In genomic region chr6:138491020-138491419, GRCh38 we compare ENCODE assay signal across 28 cellular contexts. TPM values are rescaled to one million over a fixed set of nuclear protein-coding genes. Genes with fewer than 3 reads are reported as not detected.
A peak's percentile ranks its signal among the peaks of the same experiment; 100 is the strongest.
DNase-seq lines count a peak whose midpoint lies in the region; FAIRE-seq and TF ChIP-seq lines count a peak whose summit lies in the region.
"Had no signal": no experiment of that assay in that cellular context is flagged by ENCODE, and none has a peak within 500 bp of the region (broad histone marks: within the 10 kb centered on the region; RNA-seq: fewer than 3 reads in every experiment).

No MANE protein-coding gene starts in this region.

- DNase-seq in NCI-H1092 treated with DMSO at 0.1 percent for 48 hours (lab: John Stamatoyannopoulos, UW) (peak; percentile 19), NCI-H1092 (lab: John Stamatoyannopoulos, UW) (no peak), hepatocyte (ENCODE audit: low spot score) (no peak), DMS153 (lab: John Stamatoyannopoulos, UW) (no peak), urothelium cell line (ENCODE audit: low spot score) (no peak), endothelial cell (ENCODE audit: low spot score) (no peak)
- DNase-seq: activated CD8-positive, alpha-beta T cell treated with anti-CD3 and anti-CD28 coated beads for 36 hours; activated naive CD4-positive, alpha-beta T cell treated with anti-CD3 and anti-CD28 coated beads, Interleukin-2, amount 50 U/mL, for 16 hours; AML-193; amygdala; CD8-positive, alpha-beta T cell; GDM1; H9; naive thymus-derived CD4-positive, alpha-beta T cell; NCI-H82; retina; RPMI8226; stimulated activated CD4-positive, alpha-beta T cell treated with anti-CD3 and anti-CD28 coated beads, Interleukin-1b, Interleukin-23, amount 100 ng/mL, for 48 hours; stomach; tibial artery had no signal

- H3K4me3 ChIP-seq in hepatocyte (no peak overlapping the region), rectal smooth muscle tissue (ENCODE audit: low read length) (no peak overlapping the region)
- H3K4me3 ChIP-seq: SJSA1, smooth muscle cell, stomach, tibial artery had no signal

- H3K36me3 ChIP-seq in hepatocyte (replicated peaks; ENCODE audit: insufficient read depth, low read depth) (no peaks in the 10 kb centered on the region), rectal smooth muscle tissue (ENCODE audit: control insufficient read depth, insufficient read depth, low read length) (no peaks in the 10 kb centered on the region)
- H3K36me3 ChIP-seq: stomach, tibial artery had no signal

- no peaks in the 10 kb centered on the region for H3K27me3 Mint-ChIP-seq in brain
- peaks cover 6% of the 10 kb centered on the region for H3K27me3 Mint-ChIP-seq in endothelial cell (ENCODE audit: unreplicated experiment)
- H3K27me3 Mint-ChIP-seq: activated CD8-positive, alpha-beta T cell treated with anti-CD3 and anti-CD28 coated beads for 36 hours had no signal

- no peaks in the 10 kb centered on the region for H3K27me3 ChIP-seq in hepatocyte
- no peaks in the 10 kb centered on the region for H3K27me3 ChIP-seq in rectal smooth muscle tissue (ENCODE audit: control insufficient read depth, insufficient read depth, low read length)
- H3K27me3 ChIP-seq: SJSA1, stomach, tibial artery had no signal

- H3K9me3 Mint-ChIP-seq in brain: no peaks in the 10 kb centered on the region
- no peaks in the 10 kb centered on the region for H3K9me3 Mint-ChIP-seq in endothelial cell (ENCODE audit: unreplicated experiment)
- H3K9me3 Mint-ChIP-seq: activated CD8-positive, alpha-beta T cell treated with anti-CD3 and anti-CD28 coated beads for 36 hours; activated T-helper 17 cell treated with anti-CD3 and anti-CD28 coated beads, Interleukin-2, amount 50 U/mL, for 72 hours; CD8-positive, alpha-beta T cell; H9; naive thymus-derived CD4-positive, alpha-beta T cell had no signal

- H4K20me1 ChIP-seq in hepatocyte (ENCODE audit: insufficient read depth, poor library complexity, severe bottlenecking): no peaks in the 10 kb centered on the region

- no peak overlapping the region for H3K4me3 Mint-ChIP-seq in brain
- no peak overlapping the region for H3K4me3 Mint-ChIP-seq in endothelial cell (ENCODE audit: unreplicated experiment)
- H3K4me3 Mint-ChIP-seq: activated CD8-positive, alpha-beta T cell treated with anti-CD3 and anti-CD28 coated beads for 36 hours; activated T-helper 17 cell treated with anti-CD3 and anti-CD28 coated beads, Interleukin-2, amount 50 U/mL, for 72 hours; CD8-positive, alpha-beta T cell; H9; naive thymus-derived CD4-positive, alpha-beta T cell had no signal

- H3K4me2 ChIP-seq in hepatocyte: no peak overlapping the region
- H3K4me2 ChIP-seq: smooth muscle cell had no signal

- peaks cover 86% of the 10 kb centered on the region for H3K79me2 ChIP-seq in hepatocyte

- no peak for FAIRE-seq in urothelium cell line (lab: Jason Lieb, UNC)
- FAIRE-seq: bronchial epithelial cell, GM19239, TTC549 had no signal

- no peak for TF ChIP-seq CTCF in brain (conservative IDR thresholded peaks at IDR 0.05)
- TF ChIP-seq CTCF in hepatocyte (IDR thresholded peaks at IDR 0.05; ENCODE audit: poor library complexity): no peak
- no peak for TF ChIP-seq CTCF in endothelial cell (IDR thresholded peaks at IDR 0.05; ENCODE audit: unreplicated experiment)

- H3K9ac ChIP-seq in rectal smooth muscle tissue (ENCODE audit: low read length): no peak overlapping the region

- peaks cover 32% of the 10 kb centered on the region for H3K36me3 Mint-ChIP-seq in brain
- H3K36me3 Mint-ChIP-seq in endothelial cell (ENCODE audit: low read depth, unreplicated experiment): peaks cover 8% of the 10 kb centered on the region
- H3K36me3 Mint-ChIP-seq: CD8-positive, alpha-beta T cell; naive thymus-derived CD4-positive, alpha-beta T cell had no signal

- H3K9me3 ChIP-seq in hepatocyte (ENCODE audit: low read depth): no peaks in the 10 kb centered on the region
- H3K9me3 ChIP-seq: SJSA1, stomach, tibial artery had no signal

- peaks cover 50% of the 10 kb centered on the region for H3K4me1 ChIP-seq in hepatocyte (ENCODE audit: insufficient read depth)
- H3K4me1 ChIP-seq in rectal smooth muscle tissue (ENCODE audit: control insufficient read depth, insufficient read depth, low read length): peaks cover 11% of the 10 kb centered on the region
- H3K4me1 ChIP-seq: tibial artery had no signal

- H3K4me1 Mint-ChIP-seq in brain: peaks cover 57% of the 10 kb centered on the region
- peaks cover 42% of the 10 kb centered on the region for H3K4me1 Mint-ChIP-seq in endothelial cell (ENCODE audit: unreplicated experiment)

- H3K27ac ChIP-seq in hepatocyte: peak overlapping the region; percentile 24
- peak overlapping the region; percentile 27 for H3K27ac ChIP-seq in rectal smooth muscle tissue (ENCODE audit: low read depth, low read length)
- H3K27ac ChIP-seq: SJSA1, tibial artery had no signal

- H3K27ac Mint-ChIP-seq in brain: peak overlapping the region in 4 of 5 experiments; percentile 41 to 95 (median 72)
- no peak overlapping the region for H3K27ac Mint-ChIP-seq in endothelial cell (ENCODE audit: unreplicated experiment)
- H3K27ac Mint-ChIP-seq: activated CD8-positive, alpha-beta T cell treated with anti-CD3 and anti-CD28 coated beads for 36 hours; activated T-helper 17 cell treated with anti-CD3 and anti-CD28 coated beads, Interleukin-2, amount 50 U/mL, for 72 hours; CD8-positive, alpha-beta T cell; naive thymus-derived CD4-positive, alpha-beta T cell had no signal

- no peaks in the 10 kb centered on the region for H3K9me2 ChIP-seq in hepatocyte (replicated peaks; ENCODE audit: insufficient read depth)

- 77% methylated on average over 1 of the region's 1 CpG for WGBS in hepatocyte (ENCODE audit: low lambda C conversion rate, missing lambda C conversion rate)

- H2AFZ ChIP-seq in hepatocyte: no peak overlapping the region

RNA-seq across cellular contexts. Expression of gene NHSL1, which starts 8.3 kb away (rescaled TPM):
- polyA plus RNA-seq in brain (ENCODE audit: insufficient read depth, low read depth, low replicate concordance) (18.2 TPM), hepatocyte (39.0 and 43.7 TPM in 2 replicates)
- total RNA-seq in hepatocyte (58.0 and 58.3 TPM in 2 replicates), endothelial cell (ENCODE audit: unreplicated experiment) (72.3 TPM)
- total RNA-seq: CD8-positive, alpha-beta T cell had no signal
